In genomic region chr10:129717816-129718547, GRCh38 we compare ENCODE assay signal across 17 cellular contexts.
A peak's percentile ranks its signal among the peaks of the same experiment; 100 is the strongest.
DNase-seq lines count a peak whose midpoint lies in the region; ATAC-seq and TF ChIP-seq lines count a peak whose summit lies in the region.
"Had no signal": no experiment of that assay in that cellular context is flagged by ENCODE, and none has a peak within 500 bp of the region (broad histone marks: within the 10 kb centered on the region; RNA-seq: fewer than 3 reads in every experiment).

No MANE protein-coding gene starts in this region.

- H3K36me3 ChIP-seq in endodermal cell (ENCODE audit: control insufficient read depth, insufficient read depth, low read length) (no peaks in the 10 kb centered on the region), neuronal stem cell (replicated peaks in 1 of 2; ENCODE audit: control insufficient read depth in 2 of 2, insufficient read depth in 2 of 2, low read length in 2 of 2) (no peaks in the 10 kb centered on the region)

- H3K79me1 ChIP-seq in neuronal stem cell (ENCODE audit: low read depth, low read length): no peaks in the 10 kb centered on the region

- H3K4me1 ChIP-seq in endodermal cell (ENCODE audit: control insufficient read depth, insufficient read depth, low read length): no peaks in the 10 kb centered on the region
- H3K4me1 ChIP-seq in neuronal stem cell (ENCODE audit: control insufficient read depth in 2 of 2, insufficient read depth in 1 of 2, low read depth in 1 of 2, low read length in 2 of 2): no peaks in the 10 kb centered on the region
- H3K4me1 ChIP-seq: A549, Caco-2 had no signal

- H3K27me3 Mint-ChIP-seq in activated CD8-positive, alpha-beta memory T cell treated with anti-CD3 and anti-CD28 coated beads, Interleukin-2, amount 10 ng/mL, durations not matched to agents 7 days and 5 days: no peaks in the 10 kb centered on the region
- no peaks in the 10 kb centered on the region for H3K27me3 Mint-ChIP-seq in endodermal cell (ENCODE audit: insufficient read depth)
- H3K27me3 Mint-ChIP-seq: CD4-positive, alpha-beta T cell had no signal

- H4K91ac ChIP-seq in neuronal stem cell (ENCODE audit: low read depth, low read length, poor library complexity): no peak overlapping the region

- H3K4me2 ChIP-seq in neuronal stem cell (ENCODE audit: insufficient read depth, low read length, poor library complexity, severe bottlenecking): no peak overlapping the region
- H3K4me2 ChIP-seq: A549, GM23338 had no signal

- no peak overlapping the region for H3K4ac ChIP-seq in neuronal stem cell (ENCODE audit: low read length)

- no peak overlapping the region for H4K8ac ChIP-seq in neuronal stem cell (ENCODE audit: low read depth, low read length)

- H3K18ac ChIP-seq in neuronal stem cell (ENCODE audit: low read length): peak overlapping the region; percentile 41

- H3K27ac ChIP-seq in endodermal cell (ENCODE audit: low read depth, low read length) (no peak overlapping the region), neuronal stem cell (replicated peaks; ENCODE audit: low read length) (no peak overlapping the region)
- H3K27ac ChIP-seq: 22Rv1, A549, C4-2B had no signal

- peaks cover 10% of the 10 kb centered on the region for H3K9me3 ChIP-seq in endodermal cell (ENCODE audit: control insufficient read depth, low read length)
- no peaks in the 10 kb centered on the region for H3K9me3 ChIP-seq in neuronal stem cell (replicated peaks in 1 of 2; ENCODE audit: control insufficient read depth in 2 of 2, insufficient read depth in 1 of 2, low read depth in 1 of 2, low read length in 2 of 2)
- H3K9me3 ChIP-seq: A549 had no signal

- 96 to 100% methylated on average over 11 to 14 of the region's 14 CpGs for WGBS in endodermal cell (ENCODE audit: insufficient coverage in 1 of 2, insufficient read length in 1 of 2), 2 experiments
- WGBS in neuronal stem cell (ENCODE audit: extremely low coverage in 2 of 2, insufficient read length in 2 of 2, insufficient replicate concordance in 1 of 2), 2 donors: no CpG with 5 or more reads among the region's 14 CpGs

- H3K9me3 Mint-ChIP-seq in activated CD8-positive, alpha-beta memory T cell treated with anti-CD3 and anti-CD28 coated beads, Interleukin-2, amount 10 ng/mL, durations not matched to agents 7 days and 5 days (ENCODE audit: low read depth): peaks cover 2% of the 10 kb centered on the region
- H3K9me3 Mint-ChIP-seq in endodermal cell: peaks cover 7% of the 10 kb centered on the region

- no peak overlapping the region for H2AFZ ChIP-seq in neuronal stem cell (ENCODE audit: low read length)
- H2AFZ ChIP-seq: GM23338 had no signal

- H2AK5ac ChIP-seq in neuronal stem cell (ENCODE audit: low read depth, low read length): no peak overlapping the region

- TF ChIP-seq CTCF in endodermal cell (conservative IDR thresholded peaks at IDR 0.05): no peak
- TF ChIP-seq CTCF in foreskin fibroblast (IDR thresholded peaks at IDR 0.05; ENCODE audit: low read depth, low read length): no peak

- H3K14ac ChIP-seq in neuronal stem cell (ENCODE audit: low read length): no peak overlapping the region

- no peak overlapping the region for H2BK15ac ChIP-seq in neuronal stem cell (ENCODE audit: low read length)

- CTCF ChIA-PET in activated CD8-positive, alpha-beta memory T cell treated with anti-CD3 and anti-CD28 coated beads, Interleukin-2, amount 10 ng/mL, durations not matched to agents 7 days and 5 days (lab: Charles Lee): no interaction called here

- peaks cover 7% of the 10 kb centered on the region for H3K36me3 Mint-ChIP-seq in activated CD8-positive, alpha-beta memory T cell treated with anti-CD3 and anti-CD28 coated beads, Interleukin-2, amount 10 ng/mL, durations not matched to agents 7 days and 5 days
- peaks cover 17% of the 10 kb centered on the region for H3K36me3 Mint-ChIP-seq in endodermal cell (ENCODE audit: low read depth)

- no peak overlapping the region for H2BK12ac ChIP-seq in neuronal stem cell (ENCODE audit: low read length)

- H3K23ac ChIP-seq in neuronal stem cell (ENCODE audit: low read depth, low read length, poor library complexity): no peak overlapping the region

- H2BK120ac ChIP-seq in neuronal stem cell (ENCODE audit: low read depth, low read length): no peak overlapping the region

- H3K27me3 ChIP-seq in endodermal cell (ENCODE audit: control insufficient read depth, insufficient read depth, low read length, poor library complexity, severe bottlenecking) (no peaks in the 10 kb centered on the region), neuronal stem cell (ENCODE audit: control insufficient read depth in 3 of 3, insufficient read depth in 3 of 3, low read depth in 1 of 3, low read length in 3 of 3) (no peaks in the 10 kb centered on the region)

- no peak overlapping the region for H3K27ac Mint-ChIP-seq in activated CD8-positive, alpha-beta memory T cell treated with anti-CD3 and anti-CD28 coated beads, Interleukin-2, amount 10 ng/mL, durations not matched to agents 7 days and 5 days
- no peak overlapping the region for H3K27ac Mint-ChIP-seq in endodermal cell
- H3K27ac Mint-ChIP-seq: CD4-positive, alpha-beta T cell; GM23338 had no signal

- H3K4me3 ChIP-seq in endodermal cell (ENCODE audit: low read length) (no peak overlapping the region), neuronal stem cell (ENCODE audit: low read length in 2 of 2) (no peak overlapping the region), foreskin fibroblast (ENCODE audit: low read depth in 1 of 2, low read length in 2 of 2) (no peak overlapping the region)
- H3K4me3 ChIP-seq: A549, GM23338 had no signal

- ATAC-seq in activated CD8-positive, alpha-beta memory T cell treated with anti-CD3 and anti-CD28 coated beads, Interleukin-2, amount 10 ng/mL, durations not matched to agents 7 days and 5 days: no peak
- ATAC-seq: A549, GM23338 had no signal

- no peak overlapping the region for H2BK5ac ChIP-seq in neuronal stem cell (ENCODE audit: low read length)

- H3K9ac ChIP-seq in endodermal cell (ENCODE audit: extremely low read depth, low read length, poor library complexity, severe bottlenecking) (no peak overlapping the region), neuronal stem cell (ENCODE audit: low read depth, low read length, poor library complexity) (no peak overlapping the region)

- no peaks in the 10 kb centered on the region for H3K4me1 Mint-ChIP-seq in activated CD8-positive, alpha-beta memory T cell treated with anti-CD3 and anti-CD28 coated beads, Interleukin-2, amount 10 ng/mL, durations not matched to agents 7 days and 5 days
- H3K4me1 Mint-ChIP-seq in endodermal cell: peaks cover 9% of the 10 kb centered on the region

- DNase-seq in activated CD8-positive, alpha-beta memory T cell treated with anti-CD3 and anti-CD28 coated beads, Interleukin-2, amount 10 ng/mL, durations not matched to agents 7 days and 5 days: peak; percentile 18
- no peak for DNase-seq in activated CD8-positive, alpha-beta memory T cell treated with anti-CD3 and anti-CD28 coated beads, Interleukin-2, amount 50 U/mL, for 4 hours
- DNase-seq in endodermal cell (peak; percentile 34), neuronal stem cell (ENCODE audit: low spot score) (no peak), DMS53 treated with DMSO at 0.1 percent for 48 hours (lab: John Stamatoyannopoulos, UW; ENCODE audit: unreplicated experiment) (no peak), foreskin fibroblast (no peak)
- no peak for DNase-seq in stimulated activated CD4-positive, alpha-beta T cell treated with anti-CD3 and anti-CD28 coated beads, Interleukin-12 subunit alpha, Interleukin-12 subunit beta, amount 100 ng/mL, for 4 hours
- DNase-seq: AML-193; Caco-2; CD4-positive, alpha-beta T cell; DMS79; GDM1; H7 had no signal

- H3K4me3 Mint-ChIP-seq in activated CD8-positive, alpha-beta memory T cell treated with anti-CD3 and anti-CD28 coated beads, Interleukin-2, amount 10 ng/mL, durations not matched to agents 7 days and 5 days: no peak overlapping the region
- no peak overlapping the region for H3K4me3 Mint-ChIP-seq in endodermal cell
- H3K4me3 Mint-ChIP-seq: CD4-positive, alpha-beta T cell; GM23338 had no signal

Comparison
In these comparisons a context has a peak if more than half of its experiments do, and no peak if none do; other contexts are left out.
1. DNase-seq: peak in activated CD8-positive, alpha-beta memory T cell treated with anti-CD3 and anti-CD28 coated beads, Interleukin-2, amount 10 ng/mL, durations not matched to agents 7 days and 5 days (single experiment) and endodermal cell (single experiment); none in activated CD8-positive, alpha-beta memory T cell treated with anti-CD3 and anti-CD28 coated beads, Interleukin-2, amount 50 U/mL, for 4 hours (single experiment), neuronal stem cell (single experiment), DMS53 treated with DMSO at 0.1 percent for 48 hours (single experiment), foreskin fibroblast (0 of 2) and stimulated activated CD4-positive, alpha-beta T cell treated with anti-CD3 and anti-CD28 coated beads, Interleukin-12 subunit alpha, Interleukin-12 subunit beta, amount 100 ng/mL, for 4 hours (single experiment).